Comparison of ENCODE assay signal across 1 cellular context in the genomic region with DNA sequence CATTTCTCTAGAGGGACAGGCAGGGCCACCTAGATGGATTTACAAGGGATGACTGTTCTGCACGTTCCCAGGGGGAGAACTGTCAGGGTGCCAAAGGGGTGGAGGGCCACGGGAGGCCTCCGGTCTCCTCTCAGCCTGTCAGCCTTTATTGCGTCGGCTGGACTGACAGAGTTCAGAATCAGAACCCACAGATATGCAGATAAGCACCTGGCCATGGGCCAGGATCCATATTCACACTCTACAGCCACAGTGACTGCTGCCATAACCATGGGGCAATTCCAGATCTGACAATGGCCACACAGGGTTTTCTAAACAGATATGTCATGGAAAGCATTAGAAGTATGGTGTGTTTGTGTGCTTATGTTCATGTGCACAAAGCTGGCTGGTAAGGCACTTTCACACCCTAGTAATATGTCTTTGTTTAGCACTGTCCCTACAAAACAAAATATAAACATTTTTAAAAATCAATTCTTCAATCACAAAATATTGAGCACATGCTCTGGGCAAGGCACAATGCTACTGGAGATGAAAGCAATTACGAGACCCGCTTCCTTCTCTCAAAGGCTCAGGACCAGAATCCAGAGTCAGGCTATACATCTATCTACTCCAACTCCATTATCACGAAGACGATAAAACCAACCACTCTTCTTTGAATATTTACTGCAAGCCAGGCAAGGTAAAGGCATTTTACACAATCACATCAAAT.
TF ChIP-seq lines count a peak whose summit lies in the region.

No MANE protein-coding gene starts in this region.

TF ChIP-seq in HepG2, 621 proteins besides CTCF, POLR2A, EP300 and RAD21 (continued from another document and continues in another):
- TF ChIP-seq FOXJ3 (CRISPR knock-in tag; IDR thresholded peaks at IDR 0.05; ENCODE audit: borderline replicate concordance) (no peak; the same call in 1 of the 2 replicates), XBP1 (CRISPR knock-in tag; IDR thresholded peaks at IDR 0.05) (no peak), NR2C2 (CRISPR knock-in tag; IDR thresholded peaks at IDR 0.05; ENCODE audit: borderline replicate concordance) (no peak), FOXP1 (IDR thresholded peaks at IDR 0.05) (no peak), FOXP1 (CRISPR knock-in tag; IDR thresholded peaks at IDR 0.05) (peak; percentile 37; the same call in 1 of the 2 replicates), SALL1 (CRISPR knock-in tag; IDR thresholded peaks at IDR 0.05) (peak; percentile 97), NKX3-1 (CRISPR knock-in tag; IDR thresholded peaks at IDR 0.05) (no peak), ZNF749 (CRISPR knock-in tag; IDR thresholded peaks at IDR 0.05; ENCODE audit: borderline replicate concordance) (no peak), JUNB (CRISPR knock-in tag; IDR thresholded peaks at IDR 0.05; ENCODE audit: borderline replicate concordance) (no peak), ZNF83 (CRISPR knock-in tag; IDR thresholded peaks at IDR 0.05; ENCODE audit: borderline replicate concordance) (no peak), ZNF850 (CRISPR knock-in tag; conservative IDR thresholded peaks at IDR 0.05) (no peak), PAX8 (CRISPR knock-in tag; IDR thresholded peaks at IDR 0.05; ENCODE audit: borderline replicate concordance) (no peak), ZNF720 (CRISPR knock-in tag; IDR thresholded peaks at IDR 0.05) (no peak), ZNF530 (CRISPR knock-in tag; IDR thresholded peaks at IDR 0.05; ENCODE audit: low read depth) (no peak), SMAD3 (CRISPR knock-in tag; IDR thresholded peaks at IDR 0.05) (no peak), ZNF672 (CRISPR knock-in tag; IDR thresholded peaks at IDR 0.05) (no peak), ZNF468 (CRISPR knock-in tag; IDR thresholded peaks at IDR 0.05) (no peak), POLR2AphosphoS2 (IDR thresholded peaks at IDR 0.05; ENCODE audit: low read depth, low read length) (no peak), EED (CRISPR knock-in tag; IDR thresholded peaks at IDR 0.05) (no peak), REPIN1 (CRISPR knock-in tag; IDR thresholded peaks at IDR 0.05; ENCODE audit: borderline replicate concordance, low read depth) (no peak), MED8 (CRISPR knock-in tag; IDR thresholded peaks at IDR 0.05; ENCODE audit: insufficient replicate concordance) (no peak), TARDBP (CRISPR knock-in tag; IDR thresholded peaks at IDR 0.05) (peak; percentile 37; the same call in 1 of the 2 replicates), SIN3A (IDR thresholded peaks at IDR 0.05; ENCODE audit: borderline replicate concordance, low read depth, low read length) (0 out of 2 replicates have a peak, but pooled peaks have one; percentile 48), ZFP36L1 (CRISPR knock-in tag; IDR thresholded peaks at IDR 0.05) (no peak), SMC3 (IDR thresholded peaks at IDR 0.05; ENCODE audit: low read length) (peak; percentile 12; the same call in 1 of the 2 replicates), ZNF224 (CRISPR knock-in tag; IDR thresholded peaks at IDR 0.05) (no peak), ZNF737 (CRISPR knock-in tag; IDR thresholded peaks at IDR 0.05; ENCODE audit: borderline replicate concordance) (no peak), SAFB2 (CRISPR knock-in tag; IDR thresholded peaks at IDR 0.05; ENCODE audit: borderline replicate concordance, low read depth) (no peak)
- TF ChIP-seq, protein P1, sequence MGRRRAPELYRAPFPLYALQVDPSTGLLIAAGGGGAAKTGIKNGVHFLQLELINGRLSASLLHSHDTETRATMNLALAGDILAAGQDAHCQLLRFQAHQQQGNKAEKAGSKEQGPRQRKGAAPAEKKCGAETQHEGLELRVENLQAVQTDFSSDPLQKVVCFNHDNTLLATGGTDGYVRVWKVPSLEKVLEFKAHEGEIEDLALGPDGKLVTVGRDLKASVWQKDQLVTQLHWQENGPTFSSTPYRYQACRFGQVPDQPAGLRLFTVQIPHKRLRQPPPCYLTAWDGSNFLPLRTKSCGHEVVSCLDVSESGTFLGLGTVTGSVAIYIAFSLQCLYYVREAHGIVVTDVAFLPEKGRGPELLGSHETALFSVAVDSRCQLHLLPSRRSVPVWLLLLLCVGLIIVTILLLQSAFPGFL (CRISPR knock-in tag; IDR thresholded peaks at IDR 0.05) = no peak
- TF ChIP-seq, protein P2, sequence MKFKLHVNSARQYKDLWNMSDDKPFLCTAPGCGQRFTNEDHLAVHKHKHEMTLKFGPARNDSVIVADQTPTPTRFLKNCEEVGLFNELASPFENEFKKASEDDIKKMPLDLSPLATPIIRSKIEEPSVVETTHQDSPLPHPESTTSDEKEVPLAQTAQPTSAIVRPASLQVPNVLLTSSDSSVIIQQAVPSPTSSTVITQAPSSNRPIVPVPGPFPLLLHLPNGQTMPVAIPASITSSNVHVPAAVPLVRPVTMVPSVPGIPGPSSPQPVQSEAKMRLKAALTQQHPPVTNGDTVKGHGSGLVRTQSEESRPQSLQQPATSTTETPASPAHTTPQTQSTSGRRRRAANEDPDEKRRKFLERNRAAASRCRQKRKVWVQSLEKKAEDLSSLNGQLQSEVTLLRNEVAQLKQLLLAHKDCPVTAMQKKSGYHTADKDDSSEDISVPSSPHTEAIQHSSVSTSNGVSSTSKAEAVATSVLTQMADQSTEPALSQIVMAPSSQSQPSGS (CRISPR knock-in tag; IDR thresholded peaks at IDR 0.05) = no peak
- TF ChIP-seq, protein P3, sequence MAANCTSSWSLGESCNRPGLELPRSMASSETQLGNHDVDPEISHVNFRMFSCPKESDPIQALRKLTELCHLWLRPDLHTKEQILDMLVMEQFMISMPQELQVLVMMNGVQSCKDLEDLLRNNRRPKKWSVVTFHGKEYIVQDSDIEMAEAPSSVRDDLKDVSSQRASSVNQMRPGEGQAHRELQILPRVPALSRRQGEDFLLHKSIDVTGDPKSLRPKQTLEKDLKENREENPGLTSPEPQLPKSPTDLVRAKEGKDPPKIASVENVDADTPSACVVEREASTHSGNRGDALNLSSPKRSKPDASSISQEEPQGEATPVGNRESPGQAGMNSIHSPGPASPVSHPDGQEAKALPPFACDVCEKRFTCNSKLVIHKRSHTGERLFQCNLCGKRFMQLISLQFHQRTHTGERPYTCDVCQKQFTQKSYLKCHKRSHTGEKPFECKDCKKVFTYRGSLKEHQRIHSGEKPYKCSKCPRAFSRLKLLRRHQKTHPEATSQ (CRISPR knock-in tag; IDR thresholded peaks at IDR 0.05; ENCODE audit: borderline replicate concordance) = peak; percentile 20; the same call in 1 of the 2 replicates
- TF ChIP-seq, protein P4, sequence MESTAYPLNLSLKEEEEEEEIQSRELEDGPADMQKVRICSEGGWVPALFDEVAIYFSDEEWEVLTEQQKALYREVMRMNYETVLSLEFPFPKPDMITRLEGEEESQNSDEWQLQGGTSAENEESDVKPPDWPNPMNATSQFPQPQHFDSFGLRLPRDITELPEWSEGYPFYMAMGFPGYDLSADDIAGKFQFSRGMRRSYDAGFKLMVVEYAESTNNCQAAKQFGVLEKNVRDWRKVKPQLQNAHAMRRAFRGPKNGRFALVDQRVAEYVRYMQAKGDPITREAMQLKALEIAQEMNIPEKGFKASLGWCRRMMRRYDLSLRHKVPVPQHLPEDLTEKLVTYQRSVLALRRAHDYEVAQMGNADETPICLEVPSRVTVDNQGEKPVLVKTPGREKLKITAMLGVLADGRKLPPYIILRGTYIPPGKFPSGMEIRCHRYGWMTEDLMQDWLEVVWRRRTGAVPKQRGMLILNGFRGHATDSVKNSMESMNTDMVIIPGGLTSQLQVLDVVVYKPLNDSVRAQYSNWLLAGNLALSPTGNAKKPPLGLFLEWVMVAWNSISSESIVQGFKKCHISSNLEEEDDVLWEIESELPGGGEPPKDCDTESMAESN (CRISPR knock-in tag; conservative IDR thresholded peaks at IDR 0.05) = no peak
- TF ChIP-seq, protein P5, sequence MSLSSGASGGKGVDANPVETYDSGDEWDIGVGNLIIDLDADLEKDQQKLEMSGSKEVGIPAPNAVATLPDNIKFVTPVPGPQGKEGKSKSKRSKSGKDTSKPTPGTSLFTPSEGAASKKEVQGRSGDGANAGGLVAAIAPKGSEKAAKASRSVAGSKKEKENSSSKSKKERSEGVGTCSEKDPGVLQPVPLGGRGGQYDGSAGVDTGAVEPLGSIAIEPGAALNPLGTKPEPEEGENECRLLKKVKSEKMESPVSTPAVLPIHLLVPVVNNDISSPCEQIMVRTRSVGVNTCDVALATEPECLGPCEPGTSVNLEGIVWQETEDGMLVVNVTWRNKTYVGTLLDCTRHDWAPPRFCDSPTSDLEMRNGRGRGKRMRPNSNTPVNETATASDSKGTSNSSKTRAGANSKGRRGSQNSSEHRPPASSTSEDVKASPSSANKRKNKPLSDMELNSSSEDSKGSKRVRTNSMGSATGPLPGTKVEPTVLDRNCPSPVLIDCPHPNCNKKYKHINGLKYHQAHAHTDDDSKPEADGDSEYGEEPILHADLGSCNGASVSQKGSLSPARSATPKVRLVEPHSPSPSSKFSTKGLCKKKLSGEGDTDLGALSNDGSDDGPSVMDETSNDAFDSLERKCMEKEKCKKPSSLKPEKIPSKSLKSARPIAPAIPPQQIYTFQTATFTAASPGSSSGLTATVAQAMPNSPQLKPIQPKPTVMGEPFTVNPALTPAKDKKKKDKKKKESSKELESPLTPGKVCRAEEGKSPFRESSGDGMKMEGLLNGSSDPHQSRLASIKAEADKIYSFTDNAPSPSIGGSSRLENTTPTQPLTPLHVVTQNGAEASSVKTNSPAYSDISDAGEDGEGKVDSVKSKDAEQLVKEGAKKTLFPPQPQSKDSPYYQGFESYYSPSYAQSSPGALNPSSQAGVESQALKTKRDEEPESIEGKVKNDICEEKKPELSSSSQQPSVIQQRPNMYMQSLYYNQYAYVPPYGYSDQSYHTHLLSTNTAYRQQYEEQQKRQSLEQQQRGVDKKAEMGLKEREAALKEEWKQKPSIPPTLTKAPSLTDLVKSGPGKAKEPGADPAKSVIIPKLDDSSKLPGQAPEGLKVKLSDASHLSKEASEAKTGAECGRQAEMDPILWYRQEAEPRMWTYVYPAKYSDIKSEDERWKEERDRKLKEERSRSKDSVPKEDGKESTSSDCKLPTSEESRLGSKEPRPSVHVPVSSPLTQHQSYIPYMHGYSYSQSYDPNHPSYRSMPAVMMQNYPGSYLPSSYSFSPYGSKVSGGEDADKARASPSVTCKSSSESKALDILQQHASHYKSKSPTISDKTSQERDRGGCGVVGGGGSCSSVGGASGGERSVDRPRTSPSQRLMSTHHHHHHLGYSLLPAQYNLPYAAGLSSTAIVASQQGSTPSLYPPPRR (CRISPR knock-in tag; IDR thresholded peaks at IDR 0.05; ENCODE audit: borderline replicate concordance) = peak; percentile 81; the same call in 1 of the 2 replicates
- TF ChIP-seq, protein P6, sequence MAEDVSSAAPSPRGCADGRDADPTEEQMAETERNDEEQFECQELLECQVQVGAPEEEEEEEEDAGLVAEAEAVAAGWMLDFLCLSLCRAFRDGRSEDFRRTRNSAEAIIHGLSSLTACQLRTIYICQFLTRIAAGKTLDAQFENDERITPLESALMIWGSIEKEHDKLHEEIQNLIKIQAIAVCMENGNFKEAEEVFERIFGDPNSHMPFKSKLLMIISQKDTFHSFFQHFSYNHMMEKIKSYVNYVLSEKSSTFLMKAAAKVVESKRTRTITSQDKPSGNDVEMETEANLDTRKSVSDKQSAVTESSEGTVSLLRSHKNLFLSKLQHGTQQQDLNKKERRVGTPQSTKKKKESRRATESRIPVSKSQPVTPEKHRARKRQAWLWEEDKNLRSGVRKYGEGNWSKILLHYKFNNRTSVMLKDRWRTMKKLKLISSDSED (CRISPR knock-in tag; IDR thresholded peaks at IDR 0.05) = no peak
- TF ChIP-seq, protein P7, sequence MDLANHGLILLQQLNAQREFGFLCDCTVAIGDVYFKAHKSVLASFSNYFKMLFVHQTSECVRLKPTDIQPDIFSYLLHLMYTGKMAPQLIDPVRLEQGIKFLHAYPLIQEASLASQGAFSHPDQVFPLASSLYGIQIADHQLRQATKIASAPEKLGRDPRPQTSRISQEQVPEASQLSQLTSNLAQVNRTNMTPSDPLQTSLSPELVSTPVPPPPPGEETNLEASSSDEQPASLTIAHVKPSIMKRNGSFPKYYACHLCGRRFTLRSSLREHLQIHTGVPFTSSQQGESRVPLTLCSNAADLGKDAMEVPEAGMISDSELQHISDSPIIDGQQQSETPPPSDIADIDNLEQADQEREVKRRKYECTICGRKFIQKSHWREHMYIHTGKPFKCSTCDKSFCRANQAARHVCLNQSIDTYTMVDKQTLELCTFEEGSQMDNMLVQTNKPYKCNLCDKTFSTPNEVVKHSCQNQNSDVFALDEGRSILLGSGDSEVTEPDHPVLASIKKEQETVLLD (CRISPR knock-in tag; IDR thresholded peaks at IDR 0.05; ENCODE audit: low read depth) = no peak
- TF ChIP-seq, protein P8, sequence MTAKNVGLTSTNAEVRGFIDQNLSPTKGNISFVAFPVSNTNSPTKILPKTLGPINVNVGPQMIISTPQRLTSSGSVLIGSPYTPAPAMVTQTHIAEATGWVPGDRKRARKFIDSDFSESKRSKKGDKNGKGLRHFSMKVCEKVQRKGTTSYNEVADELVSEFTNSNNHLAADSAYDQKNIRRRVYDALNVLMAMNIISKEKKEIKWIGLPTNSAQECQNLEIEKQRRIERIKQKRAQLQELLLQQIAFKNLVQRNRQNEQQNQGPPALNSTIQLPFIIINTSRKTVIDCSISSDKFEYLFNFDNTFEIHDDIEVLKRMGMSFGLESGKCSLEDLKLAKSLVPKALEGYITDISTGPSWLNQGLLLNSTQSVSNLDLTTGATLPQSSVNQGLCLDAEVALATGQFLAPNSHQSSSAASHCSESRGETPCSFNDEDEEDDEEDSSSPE (CRISPR knock-in tag; IDR thresholded peaks at IDR 0.05) = 0 out of 2 replicates have a peak, but pooled peaks have one; percentile 29
- TF ChIP-seq, protein P9, sequence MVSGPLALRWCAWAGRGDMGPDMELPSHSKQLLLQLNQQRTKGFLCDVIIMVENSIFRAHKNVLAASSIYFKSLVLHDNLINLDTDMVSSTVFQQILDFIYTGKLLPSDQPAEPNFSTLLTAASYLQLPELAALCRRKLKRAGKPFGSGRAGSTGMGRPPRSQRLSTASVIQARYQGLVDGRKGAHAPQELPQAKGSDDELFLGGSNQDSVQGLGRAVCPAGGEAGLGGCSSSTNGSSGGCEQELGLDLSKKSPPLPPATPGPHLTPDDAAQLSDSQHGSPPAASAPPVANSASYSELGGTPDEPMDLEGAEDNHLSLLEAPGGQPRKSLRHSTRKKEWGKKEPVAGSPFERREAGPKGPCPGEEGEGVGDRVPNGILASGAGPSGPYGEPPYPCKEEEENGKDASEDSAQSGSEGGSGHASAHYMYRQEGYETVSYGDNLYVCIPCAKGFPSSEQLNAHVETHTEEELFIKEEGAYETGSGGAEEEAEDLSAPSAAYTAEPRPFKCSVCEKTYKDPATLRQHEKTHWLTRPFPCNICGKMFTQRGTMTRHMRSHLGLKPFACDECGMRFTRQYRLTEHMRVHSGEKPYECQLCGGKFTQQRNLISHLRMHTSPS (CRISPR knock-in tag; IDR thresholded peaks at IDR 0.05; ENCODE audit: low read depth) = no peak
- TF ChIP-seq, protein P10, sequence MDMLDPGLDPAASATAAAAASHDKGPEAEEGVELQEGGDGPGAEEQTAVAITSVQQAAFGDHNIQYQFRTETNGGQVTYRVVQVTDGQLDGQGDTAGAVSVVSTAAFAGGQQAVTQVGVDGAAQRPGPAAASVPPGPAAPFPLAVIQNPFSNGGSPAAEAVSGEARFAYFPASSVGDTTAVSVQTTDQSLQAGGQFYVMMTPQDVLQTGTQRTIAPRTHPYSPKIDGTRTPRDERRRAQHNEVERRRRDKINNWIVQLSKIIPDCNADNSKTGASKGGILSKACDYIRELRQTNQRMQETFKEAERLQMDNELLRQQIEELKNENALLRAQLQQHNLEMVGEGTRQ (IDR thresholded peaks at IDR 0.05; ENCODE audit: low read depth, low read length) = no peak
- TF ChIP-seq, protein P10 (CRISPR knock-in tag; IDR thresholded peaks at IDR 0.05; ENCODE audit: borderline replicate concordance) = no peak
